ENCODE assay signal across 1 cellular context in genomic region chr1:1229770-1230169, GRCh38.
TF ChIP-seq lines count a peak whose summit lies in the region.

No MANE protein-coding gene starts in this region.

TF ChIP-seq in HepG2, 621 proteins besides CTCF, POLR2A, EP300 and RAD21:
- 0 out of 2 replicates have a peak, but pooled peaks have one; percentile 41 for TF ChIP-seq HNRNPL (IDR thresholded peaks at IDR 0.05; ENCODE audit: low read depth, low read length)
- peak; percentile 66 for TF ChIP-seq AGO2 (optimal IDR thresholded peaks at IDR 0.05; ENCODE audit: low read depth, low read length)
- TF ChIP-seq SOX13 (IDR thresholded peaks at IDR 0.05), result no peak
- TF ChIP-seq SOX13 (CRISPR knock-in tag; conservative IDR thresholded peaks at IDR 0.05 in 1 of 2, IDR thresholded peaks at IDR 0.05 in 1 of 2), result no peak
- TF ChIP-seq, protein P1, sequence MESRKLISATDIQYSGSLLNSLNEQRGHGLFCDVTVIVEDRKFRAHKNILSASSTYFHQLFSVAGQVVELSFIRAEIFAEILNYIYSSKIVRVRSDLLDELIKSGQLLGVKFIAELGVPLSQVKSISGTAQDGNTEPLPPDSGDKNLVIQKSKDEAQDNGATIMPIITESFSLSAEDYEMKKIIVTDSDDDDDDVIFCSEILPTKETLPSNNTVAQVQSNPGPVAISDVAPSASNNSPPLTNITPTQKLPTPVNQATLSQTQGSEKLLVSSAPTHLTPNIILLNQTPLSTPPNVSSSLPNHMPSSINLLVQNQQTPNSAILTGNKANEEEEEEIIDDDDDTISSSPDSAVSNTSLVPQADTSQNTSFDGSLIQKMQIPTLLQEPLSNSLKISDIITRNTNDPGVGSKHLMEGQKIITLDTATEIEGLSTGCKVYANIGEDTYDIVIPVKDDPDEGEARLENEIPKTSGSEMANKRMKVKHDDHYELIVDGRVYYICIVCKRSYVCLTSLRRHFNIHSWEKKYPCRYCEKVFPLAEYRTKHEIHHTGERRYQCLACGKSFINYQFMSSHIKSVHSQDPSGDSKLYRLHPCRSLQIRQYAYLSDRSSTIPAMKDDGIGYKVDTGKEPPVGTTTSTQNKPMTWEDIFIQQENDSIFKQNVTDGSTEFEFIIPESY (CRISPR knock-in tag; IDR thresholded peaks at IDR 0.05), result 0 out of 2 replicates have a peak, but pooled peaks have one; percentile 30
- no peak for TF ChIP-seq ZBTB43 (CRISPR knock-in tag; conservative IDR thresholded peaks at IDR 0.05)
